Comparison of ENCODE assay signal across 9 cellular contexts in genomic region chr2:25700221-25700660, GRCh38. TPM values are rescaled to one million over a fixed set of nuclear protein-coding genes. Genes with fewer than 3 reads are reported as not detected.
DNase-seq lines count a peak whose midpoint lies in the region; ATAC-seq, FAIRE-seq and TF ChIP-seq lines count a peak whose summit lies in the region.
"Had no signal": no experiment of that assay in that cellular context is flagged by ENCODE, and none has a peak within 500 bp of the region (broad histone marks: within the 10 kb centered on the region; RNA-seq: fewer than 3 reads in every experiment).

No MANE protein-coding gene starts in this region.

- intact Hi-C loops in PC-9 (cut with micrococcal nuclease; ENCODE audit: unreplicated experiment) (loop anchor here (1.0 to 2.0 kb wide), 2 partner anchors 57 to 93 kb away; no protein-coding TSS in a partner anchor), transverse colon (cut with DNase I; ENCODE audit: low total_unique reads) (no loop called here)

- ATAC-seq in lung (ENCODE audit: insufficient read depth, low FRiP score): no peak
- ATAC-seq in HG02571 (IDR thresholded peaks at IDR 0.05; ENCODE audit: unreplicated experiment): no peak

- H3K4me1 ChIP-seq in PC-9 (replicated peaks; ENCODE audit: insufficient read depth) (peaks cover 34% of the 10 kb centered on the region), lung (ENCODE audit: control insufficient read depth in 2 of 2, insufficient read depth in 2 of 2, low read length in 2 of 2) (no peaks in the 10 kb centered on the region), transverse colon (no peaks in the 10 kb centered on the region)

- H3K9me2 ChIP-seq in PC-9 (ENCODE audit: insufficient read depth): no peaks in the 10 kb centered on the region

- H3K79me2 ChIP-seq in PC-9 (ENCODE audit: low read depth): no peaks in the 10 kb centered on the region

- no peaks in the 10 kb centered on the region for H3K9me3 ChIP-seq in PC-9 (ENCODE audit: insufficient read depth, low read depth)
- H3K9me3 ChIP-seq in lung (ENCODE audit: control insufficient read depth in 2 of 2, insufficient read depth in 1 of 2, low read length in 1 of 2): no peaks in the 10 kb centered on the region
- H3K9me3 ChIP-seq in transverse colon: no peaks in the 10 kb centered on the region

- H3K27me3 ChIP-seq in PC-9 (ENCODE audit: insufficient read depth, low read depth) (no peaks in the 10 kb centered on the region), bronchial epithelial cell (ENCODE audit: control insufficient read depth, insufficient read depth, low read length) (no peaks in the 10 kb centered on the region), lung (ENCODE audit: control insufficient read depth, insufficient read depth) (no peaks in the 10 kb centered on the region), transverse colon (peaks cover 6% of the 10 kb centered on the region)
- H3K27me3 ChIP-seq: BLaER1 treated with 17β-estradiol and CSF1 and Interleukin-3, amounts not matched to agents 10 nM and 100 nM had no signal

- no peak for FAIRE-seq in bronchial epithelial cell (lab: Jason Lieb, UNC)

- TF ChIP-seq CTCF in PC-9 (conservative IDR thresholded peaks at IDR 0.05): peak; percentile 88
- TF ChIP-seq CTCF in bronchial epithelial cell (IDR thresholded peaks at IDR 0.05; ENCODE audit: insufficient read depth, low read length, severe bottlenecking): peak; percentile 63
- TF ChIP-seq CTCF in lung (IDR thresholded peaks at IDR 0.05; ENCODE audit: control extremely low read depth, extremely low read depth): peak; percentile 31
- TF ChIP-seq CTCF in transverse colon (IDR thresholded peaks at IDR 0.05): peak; percentile 59 to 67 (median 66)

- peaks cover 30% of the 10 kb centered on the region; the same call in 1 of the 2 replicates for H3F3A ChIP-seq in PC-9 (ENCODE audit: insufficient read depth, low read depth)

- no peak overlapping the region for H3K27ac ChIP-seq in PC-9
- no peak overlapping the region for H3K27ac ChIP-seq in lung (ENCODE audit: low read depth in 1 of 2, low read length in 1 of 2)
- no peak overlapping the region for H3K27ac ChIP-seq in transverse colon
- H3K27ac ChIP-seq: BLaER1 treated with 17β-estradiol and CSF1 and Interleukin-3, amounts not matched to agents 10 nM and 100 nM had no signal

- H3K4me3 ChIP-seq in PC-9 (no peak overlapping the region), bronchial epithelial cell (ENCODE audit: low read depth, low read length) (no peak overlapping the region), lung (no peak overlapping the region), transverse colon (no peak overlapping the region)
- H3K4me3 ChIP-seq: BLaER1 treated with 17β-estradiol and CSF1 and Interleukin-3, amounts not matched to agents 10 nM and 100 nM had no signal

- no peak for TF ChIP-seq EP300 in transverse colon (IDR thresholded peaks at IDR 0.05; ENCODE audit: low read depth)

- 40 to 43% methylated on average over 6 of the region's 6 CpGs for WGBS in lung, 2 donors
- 20 to 28% methylated on average over 5 to 6 of the region's 6 CpGs for WGBS in transverse colon (ENCODE audit: low coverage in 1 of 2), 2 donors

- BruUV-seq in PC-9 (replicated peaks; lab: Mats Ljungman, UMichigan): no TSS peak

- CTCF ChIA-PET in PC-9 (lab: Charles Lee): interaction anchor here (0.5 to 3.1 kb wide), 6 partner anchors 13 to 1761 kb away, joined by 3 to 41 read pairs (median 4); no protein-coding TSS in a partner anchor

- no peak overlapping the region for H2AFZ ChIP-seq in PC-9

- POLR2A ChIA-PET in PC-9 (lab: Charles Lee; ENCODE audit: unreplicated experiment): interaction anchor here (0.7 kb wide), 1 partner anchor 9 kb away, joined by 5 read pairs; no protein-coding TSS in a partner anchor

- DNase-seq in NCI-H1417 (lab: John Stamatoyannopoulos, UW) (peak; percentile 38 to 74 (median 67)), NCI-H1417 treated with DMSO at 0.1 percent for 48 hours (lab: John Stamatoyannopoulos, UW) (no peak), HPDE6-E6E7 (ENCODE audit: extremely low spot score) (peak; percentile 19), PC-9 (peak; percentile 25 to 94), bronchial epithelial cell (ENCODE audit: low read depth) (peak; percentile 71), lung (ENCODE audit: low spot score) (no peak), transverse colon (no peak)

- TF ChIP-seq POLR2A in transverse colon (IDR thresholded peaks at IDR 0.05): no peak

- no peaks in the 10 kb centered on the region for H3K36me3 ChIP-seq in PC-9 (ENCODE audit: low read depth)
- H3K36me3 ChIP-seq in bronchial epithelial cell (ENCODE audit: control insufficient read depth, insufficient read depth, low read length): no peaks in the 10 kb centered on the region
- H3K36me3 ChIP-seq in lung (ENCODE audit: control insufficient read depth in 2 of 2, insufficient read depth in 2 of 2, low read length in 2 of 2): no peaks in the 10 kb centered on the region
- no peaks in the 10 kb centered on the region for H3K36me3 ChIP-seq in transverse colon
- H3K36me3 ChIP-seq: BLaER1 treated with 17β-estradiol and CSF1 and Interleukin-3, amounts not matched to agents 10 nM and 100 nM had no signal

- no peaks in the 10 kb centered on the region for H4K20me1 ChIP-seq in PC-9 (ENCODE audit: insufficient read depth)
- H4K20me1 ChIP-seq: BLaER1 treated with 17β-estradiol and CSF1 and Interleukin-3, amounts not matched to agents 10 nM and 100 nM had no signal

- in situ Hi-C loops in transverse colon (cut with MboI; ENCODE audit: low pct_ligation_motif_present in 1 of 4, low pct_unique_long_range_greater_than_20kb in 1 of 4, low sequenced_read_pairs in 3 of 4): no loop called here

- H3K4me2 ChIP-seq in PC-9: peak overlapping the region; percentile 21; the same call in 1 of the 2 replicates
- H3K4me2 ChIP-seq: BLaER1 treated with 17β-estradiol and CSF1 and Interleukin-3, amounts not matched to agents 10 nM and 100 nM had no signal

RNA-seq across cellular contexts. Expression of gene DTNB, which starts 26.9 kb away (rescaled TPM):
- total RNA-seq in PC-9 (2021) (51.9 TPM in 2 replicates), bronchial epithelial cell (8.4 and 11.6 TPM in 2 replicates), lung (10 to 100 TPM; 24.5 to 35.2 TPM), transverse colon (1 to 10 TPM; 2.2 to 7.8 (median 3.9) TPM)
- 10 to 100 TPM; 10.1 to 16.4 TPM for polyA plus RNA-seq in lung

Comparison
In these comparisons a context has a peak if more than half of its experiments do, and no peak if none do; other contexts are left out.
1. DNase-seq: peak in NCI-H1417 (3 of 3), HPDE6-E6E7 (single experiment), PC-9 (2 of 2) and bronchial epithelial cell (single experiment); none in NCI-H1417 treated with DMSO at 0.1 percent for 48 hours (single experiment), lung (single experiment) and transverse colon (single experiment).
2. CTCF ChIP-seq: peak in every context shown above with its lines; median percentile 88 in PC-9; 66 in transverse colon; 63 in bronchial epithelial cell; 31 in lung.